1 cellular context compared by ENCODE assay signal in the genomic region with DNA sequence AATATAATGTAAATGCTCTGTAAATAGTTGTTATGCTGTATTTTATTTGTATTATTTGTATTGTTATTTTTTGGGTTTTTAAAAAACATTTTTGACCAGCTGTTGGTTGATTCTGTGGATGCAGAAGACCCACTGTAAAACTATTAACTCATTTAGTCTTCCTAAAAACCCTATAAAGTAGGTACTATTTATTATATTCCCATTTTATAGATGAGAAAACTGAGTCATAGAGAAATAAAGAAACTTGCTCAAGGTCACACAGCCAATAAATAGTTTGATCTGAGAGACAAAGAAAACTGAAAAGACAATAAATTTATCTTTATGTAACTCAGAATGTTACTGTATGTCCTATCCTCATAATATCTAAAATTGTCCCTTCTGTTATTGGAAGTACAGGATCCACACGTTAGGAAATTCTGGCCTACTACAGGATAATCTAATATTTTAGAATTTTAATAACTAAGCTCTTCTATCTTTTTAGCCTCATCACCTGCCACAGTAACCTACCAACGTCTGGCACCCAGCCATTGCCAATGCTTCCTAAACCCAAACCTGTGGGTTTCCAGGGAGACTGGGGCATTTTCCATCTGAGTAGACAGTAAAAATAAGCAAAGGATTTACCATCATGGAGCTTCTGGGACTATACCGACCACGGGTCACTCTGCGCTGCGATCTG.
TF ChIP-seq lines count a peak whose summit lies in the region.

No MANE protein-coding gene starts in this region.

TF ChIP-seq in WTC11, 78 proteins besides CTCF, POLR2A, EP300 and RAD21 (continued from another document):
- no peak for TF ChIP-seq ARID4B (CRISPR knock-in tag; IDR thresholded peaks at IDR 0.05; ENCODE audit: borderline replicate concordance)
- no peak for TF ChIP-seq FOXK1 (CRISPR knock-in tag; IDR thresholded peaks at IDR 0.05)
